Comparison of ENCODE assay signal across 8 cellular contexts in the genomic region with DNA sequence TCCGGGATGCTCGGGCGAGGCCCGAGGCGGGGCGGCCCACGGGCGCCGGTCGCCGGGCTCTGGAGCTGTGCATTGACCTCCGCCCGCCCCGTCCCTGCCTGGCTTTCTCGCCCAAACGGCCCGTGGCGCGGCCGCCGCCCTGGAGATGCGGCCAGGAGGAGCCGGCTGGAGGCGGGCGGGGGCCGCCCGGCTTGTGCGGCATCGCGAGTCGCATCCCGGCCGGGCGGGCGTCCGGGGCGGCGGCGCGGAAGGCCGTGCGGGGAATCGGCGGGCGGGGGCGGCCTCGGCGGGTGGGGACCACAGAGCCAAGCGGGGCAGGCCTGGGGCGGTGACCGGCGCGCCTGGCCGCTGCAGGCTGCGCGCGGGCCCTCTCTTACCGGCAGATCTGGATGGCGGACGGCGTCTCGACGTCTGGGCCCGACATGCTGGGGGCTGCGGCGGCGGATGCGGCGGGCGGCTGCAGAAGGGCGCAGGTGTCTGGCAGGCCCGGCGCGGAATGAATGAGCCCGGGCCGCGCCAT. TPM values are rescaled to one million over a fixed set of nuclear protein-coding genes. Genes with fewer than 3 reads are reported as not detected.
A peak's percentile ranks its signal among the peaks of the same experiment; 100 is the strongest.
DNase-seq lines count a peak whose midpoint lies in the region; ATAC-seq and TF ChIP-seq lines count a peak whose summit lies in the region.

No MANE protein-coding gene starts in this region.

- no peaks in the 10 kb centered on the region for H3K9me3 Mint-ChIP-seq in activated CD4-positive, alpha-beta T cell treated with anti-CD3 and anti-CD28 coated beads, Interleukin-2, amount 10 ng/mL, durations not matched to agents 24 days and 14 days
- no peaks in the 10 kb centered on the region for H3K9me3 Mint-ChIP-seq in activated T-cell treated with anti-CD3 and anti-CD28 coated beads, Interleukin-2, amount 50 U/mL, for 72 hours

- TF ChIP-seq POLR2A in suprapubic skin (IDR thresholded peaks at IDR 0.05): no peak

- TF ChIP-seq EP300 in suprapubic skin (IDR thresholded peaks at IDR 0.05): no peak

- 0% methylated on average over 8 of the region's 77 CpGs for WGBS in suprapubic skin

- ATAC-seq in HG03066 (IDR thresholded peaks at IDR 0.05; ENCODE audit: low read depth, unreplicated experiment): peak; percentile 2
- ATAC-seq in activated T-cell treated with anti-CD3 and anti-CD28 coated beads, Interleukin-2, amount 50 U/mL, for 72 hours (replicated peaks in 1 of 2): no peak

- H3K36me3 Mint-ChIP-seq in activated CD4-positive, alpha-beta T cell treated with anti-CD3 and anti-CD28 coated beads, Interleukin-2, amount 10 ng/mL, durations not matched to agents 24 days and 14 days (ENCODE audit: low read depth): peaks cover 7% of the 10 kb centered on the region
- H3K36me3 Mint-ChIP-seq in activated T-cell treated with anti-CD3 and anti-CD28 coated beads, Interleukin-2, amount 50 U/mL, for 72 hours (ENCODE audit: insufficient read depth in 2 of 2): no peaks in the 10 kb centered on the region

- peak overlapping the region; percentile 81 for H3K9ac ChIP-seq in iPS-20b (ENCODE audit: low read depth, low read length)

- peak overlapping the region; percentile 93 for H3K4me3 Mint-ChIP-seq in activated CD4-positive, alpha-beta T cell treated with anti-CD3 and anti-CD28 coated beads, Interleukin-2, amount 10 ng/mL, durations not matched to agents 24 days and 14 days
- peak overlapping the region; percentile 88 to 89 for H3K4me3 Mint-ChIP-seq in activated T-cell treated with anti-CD3 and anti-CD28 coated beads, Interleukin-2, amount 50 U/mL, for 72 hours

- H3K9me3 ChIP-seq in iPS-20b (ENCODE audit: insufficient read depth, low read depth, low read length) (no peaks in the 10 kb centered on the region), suprapubic skin (no peaks in the 10 kb centered on the region)

- peaks cover 7% of the 10 kb centered on the region; the same call in 1 of the 2 replicates for H3K27me3 ChIP-seq in iPS-20b (ENCODE audit: insufficient read depth, low read length)
- no peaks in the 10 kb centered on the region for H3K27me3 ChIP-seq in suprapubic skin

- intact Hi-C loops in activated CD4-positive, alpha-beta T cell treated with anti-CD3 and anti-CD28 coated beads, Interleukin-2, amount 10 ng/mL, durations not matched to agents 24 days and 14 days (cut with micrococcal nuclease): loop anchor here (1.0 to 10.0 kb wide), 5 partner anchors 34 to 398 kb away; a partner anchor contains a TSS

- H3K27ac ChIP-seq in iPS-20b (ENCODE audit: low read length): no peak overlapping the region
- peak overlapping the region; percentile 99 for H3K27ac ChIP-seq in suprapubic skin

- TF ChIP-seq CTCF in suprapubic skin (IDR thresholded peaks at IDR 0.05): no peak

- peak overlapping the region; percentile 89 for H3K27ac Mint-ChIP-seq in activated CD4-positive, alpha-beta T cell treated with anti-CD3 and anti-CD28 coated beads, Interleukin-2, amount 10 ng/mL, durations not matched to agents 24 days and 14 days
- no peak overlapping the region for H3K27ac Mint-ChIP-seq in activated T-cell treated with anti-CD3 and anti-CD28 coated beads, Interleukin-2, amount 50 U/mL, for 72 hours

- H3K27me3 Mint-ChIP-seq in activated CD4-positive, alpha-beta T cell treated with anti-CD3 and anti-CD28 coated beads, Interleukin-2, amount 10 ng/mL, durations not matched to agents 24 days and 14 days: no peaks in the 10 kb centered on the region
- no peaks in the 10 kb centered on the region for H3K27me3 Mint-ChIP-seq in activated T-cell treated with anti-CD3 and anti-CD28 coated beads, Interleukin-2, amount 50 U/mL, for 72 hours (ENCODE audit: low read depth)

- peaks cover 33% of the 10 kb centered on the region for H3K4me1 Mint-ChIP-seq in activated CD4-positive, alpha-beta T cell treated with anti-CD3 and anti-CD28 coated beads, Interleukin-2, amount 10 ng/mL, durations not matched to agents 24 days and 14 days
- H3K4me1 Mint-ChIP-seq in activated T-cell treated with anti-CD3 and anti-CD28 coated beads, Interleukin-2, amount 50 U/mL, for 72 hours (ENCODE audit: low read depth): peaks cover 35% of the 10 kb centered on the region

- peaks cover 10% of the 10 kb centered on the region for H3K4me1 ChIP-seq in iPS-20b (ENCODE audit: insufficient read depth, low read length)
- peaks cover 20% of the 10 kb centered on the region for H3K4me1 ChIP-seq in suprapubic skin

- no peak for DNase-seq in activated CD4-positive, alpha-beta T cell treated with anti-CD3 and anti-CD28 coated beads, Interleukin-2, amount 10 ng/mL, durations not matched to agents 24 days and 14 days
- no peak for DNase-seq in activated CD4-positive, alpha-beta T cell treated with anti-CD3 and anti-CD28 coated beads, Interleukin-2, amount 50 U/mL, for 4 hours
- no peak for DNase-seq in activated T-cell treated with anti-CD3 and anti-CD28 coated beads, Interleukin-2, amount 50 U/mL, for 72 hours
- DNase-seq in suprapubic skin (ENCODE audit: low spot score in 2 of 2): peak in 1 of 2 donors; percentile 90
- no peak for DNase-seq in COLO829 (ENCODE audit: low spot score)
- DNase-seq in EL: no peak

- H3K36me3 ChIP-seq in iPS-20b (ENCODE audit: insufficient read depth, low read depth, low read length) (no peaks in the 10 kb centered on the region), suprapubic skin (no peaks in the 10 kb centered on the region)

- H3K4me3 ChIP-seq in iPS-20b (ENCODE audit: low read length): peak overlapping the region; percentile 70
- peak overlapping the region; percentile 72 for H3K4me3 ChIP-seq in suprapubic skin

RNA-seq across cellular contexts. Expression of a gene that starts 0.6 kb away (rescaled TPM):
- 133 and 136 TPM in 2 replicates for total RNA-seq in activated CD4-positive, alpha-beta T cell treated with anti-CD3 and anti-CD28 coated beads, Interleukin-2, amount 10 ng/mL, durations not matched to agents 24 days and 14 days
- total RNA-seq in activated T-cell treated with anti-CD3 and anti-CD28 coated beads, Interleukin-2, amount 50 U/mL, for 72 hours: 10 to 100 TPM; 32.1 to 37.6 TPM
- total RNA-seq in suprapubic skin: 10 to 100 TPM in 3 of 4 donors, 1 to 10 TPM in 1; 8.4 to 40.5 (median 26.7) TPM

RNA-seq across cellular contexts. Expression of a gene that starts 26.8 kb away (rescaled TPM):
- 0.19 and 0.26 TPM in 2 replicates for total RNA-seq in activated CD4-positive, alpha-beta T cell treated with anti-CD3 and anti-CD28 coated beads, Interleukin-2, amount 10 ng/mL, durations not matched to agents 24 days and 14 days
- 1 to 10 TPM in 1 of 2 donors, under 1 TPM in 1; 0.44 to 1.2 TPM for total RNA-seq in activated T-cell treated with anti-CD3 and anti-CD28 coated beads, Interleukin-2, amount 50 U/mL, for 72 hours
- 10 to 100 TPM; 18.2 to 36.4 (median 24.9) TPM for total RNA-seq in suprapubic skin

RNA-seq across cellular contexts. Expression of a gene that starts 31.6 kb away (rescaled TPM):
- total RNA-seq in activated CD4-positive, alpha-beta T cell treated with anti-CD3 and anti-CD28 coated beads, Interleukin-2, amount 10 ng/mL, durations not matched to agents 24 days and 14 days: 0.49 and 1.3 TPM in 2 replicates
- 1 to 10 TPM; 1.3 to 2.0 TPM for total RNA-seq in activated T-cell treated with anti-CD3 and anti-CD28 coated beads, Interleukin-2, amount 50 U/mL, for 72 hours
- 10 to 100 TPM; 37.6 to 54.4 (median 48.8) TPM for total RNA-seq in suprapubic skin

Comparison
In these comparisons a context has a peak if more than half of its experiments do, and no peak if none do; other contexts are left out.
1. RNA of a gene that starts 26.8 kb away (total RNA-seq): 18.2 to 36.4 TPM in suprapubic skin; 0.44 to 1.2 TPM in activated T-cell treated with anti-CD3 and anti-CD28 coated beads, Interleukin-2, amount 50 U/mL, for 72 hours and 0.19 to 0.26 TPM in activated CD4-positive, alpha-beta T cell treated with anti-CD3 and anti-CD28 coated beads, Interleukin-2, amount 10 ng/mL, durations not matched to agents 24 days and 14 days; every median in the first group is over 4 times any median in the second.
2. RNA of a gene that starts 31.6 kb away (total RNA-seq): 37.6 to 54.4 TPM in suprapubic skin; 1.3 to 2.0 TPM in activated T-cell treated with anti-CD3 and anti-CD28 coated beads, Interleukin-2, amount 50 U/mL, for 72 hours and 0.49 to 1.3 TPM in activated CD4-positive, alpha-beta T cell treated with anti-CD3 and anti-CD28 coated beads, Interleukin-2, amount 10 ng/mL, durations not matched to agents 24 days and 14 days; every median in the first group is over 10 times any median in the second.